In genomic region chr18:57004366-57005121, GRCh38 we compare ENCODE assay signal across 8 cellular contexts.
DNase-seq lines count a peak whose midpoint lies in the region; ATAC-seq lines count a peak whose summit lies in the region.

No MANE protein-coding gene starts in this region.

- H3K27ac Mint-ChIP-seq in immature natural killer cell, result peak overlapping the region; percentile 70 to 82 (median 75)

- H3K4me3 Mint-ChIP-seq in immature natural killer cell, result peak overlapping the region in 3 of 5 donors; percentile 18 to 65 (median 28)

- peaks cover 6 to 11% (median 7%) of the 10 kb centered on the region in 3 donors for H3K36me3 Mint-ChIP-seq in immature natural killer cell

- H3K27me3 Mint-ChIP-seq in immature natural killer cell (ENCODE audit: low read depth in 3 of 3), result no peaks in the 10 kb centered on the region

- H3K9me3 Mint-ChIP-seq in immature natural killer cell, result no peaks in the 10 kb centered on the region

- H3K4me1 Mint-ChIP-seq in immature natural killer cell, result peaks cover 21 to 34% of the 10 kb centered on the region in 2 donors

- DNase-seq in DMS53 (lab: John Stamatoyannopoulos, UW) (peak; percentile 76), SW480 (ENCODE audit: low spot score) (peak; percentile 11), immature natural killer cell (peak in 2 of 3 donors; percentile 3 to 16), NCI-H2171 treated with DMSO at 0.1 percent for 48 hours (lab: John Stamatoyannopoulos, UW) (no peak), NCI-H748 treated with DMSO at 0.1 percent for 48 hours (lab: John Stamatoyannopoulos, UW) (no peak)
- DNase-seq in effector CD8-positive, alpha-beta T cell (lab: John Stamatoyannopoulos, UW), result no peak

- peak; percentile 86 for ATAC-seq in GM19328 (IDR thresholded peaks at IDR 0.05; ENCODE audit: unreplicated experiment)
- peak; percentile 97 for ATAC-seq in HG03196 (IDR thresholded peaks at IDR 0.05; ENCODE audit: unreplicated experiment)

Comparison
In these comparisons a context has a peak if more than half of its experiments do, and no peak if none do; other contexts are left out.
1. DNase-seq: peak in DMS53 (single experiment), SW480 (single experiment) and immature natural killer cell (2 of 3); none in effector CD8-positive, alpha-beta T cell (single experiment), NCI-H2171 treated with DMSO at 0.1 percent for 48 hours (single experiment) and NCI-H748 treated with DMSO at 0.1 percent for 48 hours (single experiment).